1 cellular context compared by ENCODE assay signal in genomic region chr16:14562691-14563491, GRCh38.
TF ChIP-seq lines count a peak whose summit lies in the region.

No MANE protein-coding gene starts in this region.

TF ChIP-seq in HepG2, 621 proteins besides CTCF, POLR2A, EP300 and RAD21 (continued from another document and continues in another):
- TF ChIP-seq ZNF737 (CRISPR knock-in tag; IDR thresholded peaks at IDR 0.05; ENCODE audit: borderline replicate concordance) (no peak), ZSCAN22 (CRISPR knock-in tag; IDR thresholded peaks at IDR 0.05) (no peak), YEATS2 (CRISPR knock-in tag; IDR thresholded peaks at IDR 0.05; ENCODE audit: borderline replicate concordance) (peak; percentile 78; the same call in 1 of the 2 replicates), ATF1 (CRISPR knock-in tag; IDR thresholded peaks at IDR 0.05) (peak; percentile 61), ATAD3A (CRISPR knock-in tag; IDR thresholded peaks at IDR 0.05) (no peak), ZNF772 (CRISPR knock-in tag; IDR thresholded peaks at IDR 0.05) (peak; percentile 64), ZNF552 (CRISPR knock-in tag; IDR thresholded peaks at IDR 0.05; ENCODE audit: borderline replicate concordance) (no peak), ZBTB34 (CRISPR knock-in tag; IDR thresholded peaks at IDR 0.05) (peak; percentile 87), ZNF839 (CRISPR knock-in tag; IDR thresholded peaks at IDR 0.05; ENCODE audit: borderline replicate concordance) (no peak), MYPOP (CRISPR knock-in tag; IDR thresholded peaks at IDR 0.05) (no peak), ZNF512B (CRISPR knock-in tag; IDR thresholded peaks at IDR 0.05; ENCODE audit: borderline replicate concordance) (no peak), SRSF1 (optimal IDR thresholded peaks at IDR 0.05; ENCODE audit: low read depth, low read length) (no peak), CC2D1A (CRISPR knock-in tag; IDR thresholded peaks at IDR 0.05) (no peak), MEF2D (CRISPR knock-in tag; IDR thresholded peaks at IDR 0.05) (no peak), DRAP1 (CRISPR knock-in tag; IDR thresholded peaks at IDR 0.05) (peak; percentile 46; the same call in 1 of the 2 replicates), ZSCAN12 (CRISPR knock-in tag; IDR thresholded peaks at IDR 0.05) (no peak), JDP2 (CRISPR knock-in tag; IDR thresholded peaks at IDR 0.05; ENCODE audit: borderline replicate concordance) (no peak), RBFOX2 (IDR thresholded peaks at IDR 0.05; ENCODE audit: low read depth, low read length) (no peak), ZNF775 (CRISPR knock-in tag; IDR thresholded peaks at IDR 0.05; ENCODE audit: borderline replicate concordance) (no peak), AHDC1 (CRISPR knock-in tag; IDR thresholded peaks at IDR 0.05; ENCODE audit: borderline replicate concordance) (no peak), PRDM10 (CRISPR knock-in tag; IDR thresholded peaks at IDR 0.05; ENCODE audit: low read depth) (no peak), BRCA1 (CRISPR knock-in tag; IDR thresholded peaks at IDR 0.05) (peak; percentile 74; the same call in 1 of the 2 replicates), ZNF3 (CRISPR knock-in tag; IDR thresholded peaks at IDR 0.05) (no peak), NONO (IDR thresholded peaks at IDR 0.05) (no peak), NONO (CRISPR knock-in tag; conservative IDR thresholded peaks at IDR 0.05) (peak; percentile 74), E2F5 (CRISPR knock-in tag; conservative IDR thresholded peaks at IDR 0.05) (no peak), RFX5 (IDR thresholded peaks at IDR 0.05; ENCODE audit: low read depth, low read length) (no peak), KDM6A (CRISPR knock-in tag; IDR thresholded peaks at IDR 0.05; ENCODE audit: low read depth) (peak; percentile 80), SP5 (CRISPR knock-in tag; IDR thresholded peaks at IDR 0.05; ENCODE audit: borderline replicate concordance, low read depth) (peak; percentile 76), CERS6 (CRISPR knock-in tag; IDR thresholded peaks at IDR 0.05) (no peak), ZNF251 (CRISPR knock-in tag; IDR thresholded peaks at IDR 0.05) (no peak), ZNF704 (CRISPR knock-in tag; IDR thresholded peaks at IDR 0.05; ENCODE audit: borderline replicate concordance) (no peak), ZNF24 (IDR thresholded peaks at IDR 0.05) (no peak), ZNF549 (CRISPR knock-in tag; IDR thresholded peaks at IDR 0.05) (no peak; the same call in 1 of the 2 replicates), ZNF10 (CRISPR knock-in tag; IDR thresholded peaks at IDR 0.05; ENCODE audit: borderline replicate concordance, low read depth) (no peak), CCDC6 (CRISPR knock-in tag; IDR thresholded peaks at IDR 0.05) (peak; percentile 75; the same call in 1 of the 2 replicates), ZZZ3 (CRISPR knock-in tag; IDR thresholded peaks at IDR 0.05; ENCODE audit: borderline replicate concordance) (no peak), RFXANK (CRISPR knock-in tag; IDR thresholded peaks at IDR 0.05) (peak; percentile 50; the same call in 1 of the 2 replicates), KLF16 (CRISPR knock-in tag; IDR thresholded peaks at IDR 0.05) (peak in 1 of 2 experiments; percentile 91; a peak in 1 of 4 replicates), TFDP1 (CRISPR knock-in tag; IDR thresholded peaks at IDR 0.05; ENCODE audit: borderline replicate concordance) (0 out of 2 replicates have a peak, but pooled peaks have one; percentile 25), ZNF674 (CRISPR knock-in tag; IDR thresholded peaks at IDR 0.05; ENCODE audit: low read depth) (no peak), RFXAP (CRISPR knock-in tag; IDR thresholded peaks at IDR 0.05; ENCODE audit: borderline replicate concordance) (peak; percentile 62; the same call in 1 of the 2 replicates), ZNF101 (CRISPR knock-in tag; IDR thresholded peaks at IDR 0.05; ENCODE audit: borderline replicate concordance, low read depth) (no peak), HNRNPL (IDR thresholded peaks at IDR 0.05; ENCODE audit: low read depth, low read length) (no peak), ZNF557 (CRISPR knock-in tag; IDR thresholded peaks at IDR 0.05) (no peak), HMGA1 (CRISPR knock-in tag; conservative IDR thresholded peaks at IDR 0.05) (no peak), NCOA5 (CRISPR knock-in tag; IDR thresholded peaks at IDR 0.05) (peak; percentile 83; the same call in 1 of the 2 replicates)
